Comparison of ENCODE assay signal across 1 cellular context in genomic region chr19:8251025-8251472, GRCh38.
TF ChIP-seq lines count a peak whose summit lies in the region.

No MANE protein-coding gene starts in this region.

TF ChIP-seq in HepG2, 621 proteins besides CTCF, POLR2A, EP300 and RAD21:
- no peak for TF ChIP-seq NFIC (IDR thresholded peaks at IDR 0.05; ENCODE audit: low read length)
- TF ChIP-seq AGO2 (optimal IDR thresholded peaks at IDR 0.05; ENCODE audit: low read depth, low read length), result peak; percentile 69
- TF ChIP-seq ZNF687 (CRISPR knock-in tag; IDR thresholded peaks at IDR 0.05), result peak; percentile 41
- no peak for TF ChIP-seq RCOR2 (CRISPR knock-in tag; IDR thresholded peaks at IDR 0.05)
- TF ChIP-seq RARG (CRISPR knock-in tag; IDR thresholded peaks at IDR 0.05; ENCODE audit: low read depth), result no peak
- no peak for TF ChIP-seq TBX3 (IDR thresholded peaks at IDR 0.05; ENCODE audit: borderline replicate concordance)
